18 cellular contexts compared by ENCODE assay signal in genomic region chr4:114729339-114729738, GRCh38.
DNase-seq lines count a peak whose midpoint lies in the region; ATAC-seq and TF ChIP-seq lines count a peak whose summit lies in the region.
"Had no signal": no experiment of that assay in that cellular context is flagged by ENCODE, and none has a peak within 500 bp of the region (broad histone marks: within the 10 kb centered on the region; RNA-seq: fewer than 3 reads in every experiment).

No MANE protein-coding gene starts in this region.

- no peak overlapping the region for H2AK5ac ChIP-seq in mesenchymal stem cell (ENCODE audit: low read length, severe bottlenecking)

- intact Hi-C loops in spleen (cut with DNase I; ENCODE audit: low total_unique reads), result no loop called here

- peak in 2 of 3 experiments; percentile 19 to 36 for DNase-seq in NCI-H1417 (lab: John Stamatoyannopoulos, UW)
- no peak for DNase-seq in NCI-H1417 treated with DMSO at 0.1 percent for 48 hours (lab: John Stamatoyannopoulos, UW)
- DNase-seq in H7, result peak; percentile 17
- DNase-seq in NCI-H524 treated with DMSO at 0.1 percent for 48 hours (lab: John Stamatoyannopoulos, UW), result peak; percentile 34
- no peak for DNase-seq in mesenchymal stem cell
- DNase-seq in NCI-H526 (lab: John Stamatoyannopoulos, UW), result no peak
- no peak for DNase-seq in spleen
- DNase-seq: activated gamma-delta T cell; CD4-positive, alpha-beta T cell; GF-D8; HCEC 1CT; mucosa of descending colon; NK-92 treated with Interleukin-12 subunit alpha and Interleukin-12 subunit beta, amount 100 ng/mL, for 24 hours; PC-9; T-helper 1 cell had no signal

- H3K27me3 ChIP-seq in H7 (ENCODE audit: control insufficient read depth, insufficient read depth, low read length), result no peaks in the 10 kb centered on the region
- no peaks in the 10 kb centered on the region for H3K27me3 ChIP-seq in mesenchymal stem cell (ENCODE audit: control insufficient read depth in 1 of 2, insufficient read depth in 1 of 2, low read length in 2 of 2)
- H3K27me3 ChIP-seq in spleen (replicated peaks in 1 of 7), result no peaks in the 10 kb centered on the region

- H2BK120ac ChIP-seq in mesenchymal stem cell (ENCODE audit: low read depth, low read length), result no peak overlapping the region

- H4K8ac ChIP-seq in mesenchymal stem cell (ENCODE audit: low read length), result no peak overlapping the region

- TF ChIP-seq POLR2A in spleen (IDR thresholded peaks at IDR 0.05), result no peak

- H3K4me3 ChIP-seq in H7 (ENCODE audit: insufficient read depth, low read depth, low read length), result no peak overlapping the region
- no peak overlapping the region for H3K4me3 ChIP-seq in mesenchymal stem cell (ENCODE audit: insufficient read depth in 1 of 2, low read depth in 1 of 2, low read length in 2 of 2)
- H3K4me3 ChIP-seq in spleen, result no peak overlapping the region
- H3K4me3 ChIP-seq: mucosa of descending colon, PC-9, prostate gland had no signal

- no peak overlapping the region for H2BK12ac ChIP-seq in mesenchymal stem cell (ENCODE audit: low read length in 2 of 2)

- no peak for ATAC-seq in GM18517 (IDR thresholded peaks at IDR 0.05; ENCODE audit: unreplicated experiment)
- ATAC-seq: mucosa of descending colon had no signal

- H3K14ac ChIP-seq in mesenchymal stem cell (ENCODE audit: low read length in 2 of 2), result no peak overlapping the region

- no peak overlapping the region for H3K23ac ChIP-seq in mesenchymal stem cell (ENCODE audit: low read length in 2 of 2)

- H4K91ac ChIP-seq in mesenchymal stem cell (ENCODE audit: low read length), result peak overlapping the region; percentile 47

- H3K4me1 ChIP-seq in mesenchymal stem cell (ENCODE audit: control insufficient read depth, insufficient read depth, low read depth, low read length) (peaks cover 2% of the 10 kb centered on the region), spleen (no peaks in the 10 kb centered on the region)
- H3K4me1 ChIP-seq: prostate gland had no signal

- TF ChIP-seq CTCF in spleen (IDR thresholded peaks at IDR 0.05 in 8 of 11, conservative IDR thresholded peaks at IDR 0.05 in 3 of 11), result no peak

- no peak overlapping the region for H3K18ac ChIP-seq in mesenchymal stem cell (ENCODE audit: low read depth in 1 of 2, low read length in 2 of 2)

- H3K79me1 ChIP-seq in mesenchymal stem cell (replicated peaks; ENCODE audit: low read length, poor library complexity, severe bottlenecking), result no peaks in the 10 kb centered on the region

- H3K4ac ChIP-seq in mesenchymal stem cell (ENCODE audit: low read depth in 1 of 2, low read length in 2 of 2), result no peak overlapping the region

- 92% methylated on average over 3 of the region's 3 CpGs for WGBS in mesenchymal stem cell
- 75 to 88% (median 81%) methylated on average over 3 of the region's 3 CpGs for WGBS in spleen, 5 donors

- H2BK15ac ChIP-seq in mesenchymal stem cell (ENCODE audit: low read depth, poor library complexity, severe bottlenecking), result no peak overlapping the region

- H2BK5ac ChIP-seq in mesenchymal stem cell (ENCODE audit: low read depth, low read length, poor library complexity, severe bottlenecking), result no peak overlapping the region

- no peak overlapping the region for H3K4me2 ChIP-seq in mesenchymal stem cell (ENCODE audit: low read length, poor library complexity, severe bottlenecking)
- H3K4me2 ChIP-seq: PC-9 had no signal

- H3K36me3 ChIP-seq in H7 (replicated peaks; ENCODE audit: control insufficient read depth, insufficient read depth, low read length) (no peaks in the 10 kb centered on the region), mesenchymal stem cell (ENCODE audit: control insufficient read depth in 1 of 2, insufficient read depth in 2 of 2, low read depth in 1 of 2, low read length in 2 of 2) (no peaks in the 10 kb centered on the region), spleen (no peaks in the 10 kb centered on the region)
- H3K36me3 ChIP-seq: prostate gland had no signal

- H3K9me3 ChIP-seq in mesenchymal stem cell (ENCODE audit: control insufficient read depth, low read length), result no peaks in the 10 kb centered on the region
- H3K9me3 ChIP-seq in spleen, result no peaks in the 10 kb centered on the region
- H3K9me3 ChIP-seq: mucosa of descending colon, prostate gland had no signal

- H2AFZ ChIP-seq in mesenchymal stem cell (ENCODE audit: low read depth, low read length), result no peak overlapping the region
- H2AFZ ChIP-seq: PC-9 had no signal

- no peak overlapping the region for H3K27ac ChIP-seq in mesenchymal stem cell (ENCODE audit: low read length, poor library complexity, severe bottlenecking)
- no peak overlapping the region for H3K27ac ChIP-seq in spleen
- H3K27ac ChIP-seq: 22Rv1, PC-9, prostate gland had no signal

- no peak overlapping the region for H3K9ac ChIP-seq in mesenchymal stem cell (ENCODE audit: low read length)

Comparison
In these comparisons a context has a peak if more than half of its experiments do, and no peak if none do; other contexts are left out.
1. DNase-seq: peak in NCI-H1417 (2 of 3), H7 (single experiment) and NCI-H524 treated with DMSO at 0.1 percent for 48 hours (single experiment); none in NCI-H1417 treated with DMSO at 0.1 percent for 48 hours (single experiment), mesenchymal stem cell (single experiment), NCI-H526 (0 of 2) and spleen (single experiment).